In genomic region chr1:244047739-244048565, GRCh38 we compare ENCODE assay signal across 8 cellular contexts. TPM values are rescaled to one million over a fixed set of nuclear protein-coding genes. Genes with fewer than 3 reads are reported as not detected.
DNase-seq lines count a peak whose midpoint lies in the region; ATAC-seq, FAIRE-seq and TF ChIP-seq lines count a peak whose summit lies in the region.

No MANE protein-coding gene starts in this region.

- peaks cover 15% of the 10 kb centered on the region for H3K4me1 ChIP-seq in keratinocyte (ENCODE audit: control insufficient read depth, extremely low read depth, insufficient read depth, low read length)

- H3K36me3 ChIP-seq in keratinocyte (ENCODE audit: control insufficient read depth in 2 of 2, extremely low read depth in 1 of 2, insufficient read depth in 2 of 2, low read length in 2 of 2): no peaks in the 10 kb centered on the region

- DNase-seq in AG20443 (ENCODE audit: low spot score) (peak; percentile 98), NCI-H446 (lab: John Stamatoyannopoulos, UW) (peak; percentile 97 to 100), cerebellar cortex (ENCODE audit: low spot score) (peak; percentile 98), keratinocyte (ENCODE audit: low read depth, low spot score) (peak; percentile 82)
- DNase-seq in stimulated activated CD4-positive, alpha-beta T cell treated with anti-CD3 and anti-CD28 coated beads, Interleukin-12 subunit alpha, Interleukin-12 subunit beta, amount 100 ng/mL, for 48 hours (ENCODE audit: low read depth in 2 of 3, low spot score in 1 of 3): peak; percentile 86 to 96 (median 95)

- FAIRE-seq in keratinocyte (lab: Jason Lieb, UNC): peak; percentile 60

- ATAC-seq in GM19043 (IDR thresholded peaks at IDR 0.05; ENCODE audit: low read depth, unreplicated experiment) (peak; percentile 67), HG03354 (IDR thresholded peaks at IDR 0.05; ENCODE audit: poor library complexity, severe bottlenecking, unreplicated experiment) (peak; percentile 77)
- ATAC-seq in activated CD4-positive, CD25-positive, alpha-beta regulatory T cell treated with anti-CD3 and anti-CD28 coated beads, Interleukin-2, amount 50 U/mL, for 24 hours: peak; percentile 89 to 90

- no peaks in the 10 kb centered on the region for H3K9me3 ChIP-seq in keratinocyte (ENCODE audit: control insufficient read depth, low read depth, low read length)

- H3K79me2 ChIP-seq in keratinocyte (ENCODE audit: control insufficient read depth, insufficient read depth, low read length): peaks cover 10% of the 10 kb centered on the region

- peak overlapping the region; percentile 94 for H3K4me2 ChIP-seq in keratinocyte (ENCODE audit: control insufficient read depth, extremely low read depth, insufficient read depth, low read depth, low read length)

- peak overlapping the region; percentile 78 for H3K27ac ChIP-seq in keratinocyte (ENCODE audit: control insufficient read depth, insufficient read depth, low read length)

- H3K9me1 ChIP-seq in keratinocyte (ENCODE audit: control insufficient read depth, extremely low read depth, insufficient read depth, low read length): no peaks in the 10 kb centered on the region

- H3K4me3 ChIP-seq in keratinocyte (ENCODE audit: control insufficient read depth in 2 of 3, extremely low read depth in 1 of 3, insufficient read depth in 2 of 3, low read depth in 1 of 3, low read length in 3 of 3): peak overlapping the region; percentile 61 to 88 (median 87)

- peak overlapping the region; percentile 85 for H3K9ac ChIP-seq in keratinocyte (ENCODE audit: control insufficient read depth, extremely low read depth, insufficient read depth, low read length)

- no peak for TF ChIP-seq CTCF in keratinocyte (optimal IDR thresholded peaks at IDR 0.05 in 1 of 3, IDR thresholded peaks at IDR 0.05 in 1 of 3, conservative IDR thresholded peaks at IDR 0.05 in 1 of 3; ENCODE audit: extremely low read depth in 1 of 3, insufficient read depth in 2 of 3, low read length in 3 of 3)

- peaks cover 9% of the 10 kb centered on the region for H3K27me3 ChIP-seq in keratinocyte (ENCODE audit: control insufficient read depth, extremely low read depth, insufficient read depth, low read length)

- peak overlapping the region; percentile 93 for H2AFZ ChIP-seq in keratinocyte (ENCODE audit: control insufficient read depth, low read length)

- dilution Hi-C loops in keratinocyte (cut with MboI; ENCODE audit: extremely low pct_ligation_motif_present, low sequenced_read_pairs): no loop called here

- no peaks in the 10 kb centered on the region for H4K20me1 ChIP-seq in keratinocyte (ENCODE audit: control insufficient read depth, extremely low read depth, insufficient read depth, low read length)

RNA-seq across cellular contexts. Expression of gene ZBTB18, which starts 3.1 kb away (rescaled TPM):
- polyA plus RNA-seq in keratinocyte: 3.8 to 5.8 TPM (median 5.7 TPM) in 3 replicates
- polyA plus RNA-seq in keratinocyte (2011; ENCODE audit: low read depth): 2.1 TPM
- 3.0 and 3.2 TPM in 2 replicates for polyA plus RNA-seq in keratinocyte (2011; cell fraction: cytosol; rRNA removed)
- 6.5 and 7.1 TPM in 2 replicates for polyA plus RNA-seq in keratinocyte (2011; cell fraction: nucleus; rRNA removed)
- 2.6 and 4.2 TPM in 2 replicates for polyA plus RNA-seq in keratinocyte (2012; ENCODE audit: low replicate concordance)
- polyA minus RNA-seq in keratinocyte: 5.0 to 6.1 TPM (median 5.6 TPM) in 3 replicates
- polyA minus RNA-seq in keratinocyte (2011; cell fraction: cytosol; rRNA and poly(A)+ RNA removed): 5.6 TPM
- 3.3 and 4.2 TPM in 2 replicates for polyA minus RNA-seq in keratinocyte (2011; cell fraction: nucleus; rRNA and poly(A)+ RNA removed)

Comparison
In these comparisons a context has a peak if more than half of its experiments do, and no peak if none do; other contexts are left out.
1. Peak in every context shown above with its lines: DNase-seq, ATAC-seq, H3K4me3 ChIP-seq and H3K27ac ChIP-seq.